Comparison of ENCODE assay signal across 1 cellular context in the genomic region with DNA sequence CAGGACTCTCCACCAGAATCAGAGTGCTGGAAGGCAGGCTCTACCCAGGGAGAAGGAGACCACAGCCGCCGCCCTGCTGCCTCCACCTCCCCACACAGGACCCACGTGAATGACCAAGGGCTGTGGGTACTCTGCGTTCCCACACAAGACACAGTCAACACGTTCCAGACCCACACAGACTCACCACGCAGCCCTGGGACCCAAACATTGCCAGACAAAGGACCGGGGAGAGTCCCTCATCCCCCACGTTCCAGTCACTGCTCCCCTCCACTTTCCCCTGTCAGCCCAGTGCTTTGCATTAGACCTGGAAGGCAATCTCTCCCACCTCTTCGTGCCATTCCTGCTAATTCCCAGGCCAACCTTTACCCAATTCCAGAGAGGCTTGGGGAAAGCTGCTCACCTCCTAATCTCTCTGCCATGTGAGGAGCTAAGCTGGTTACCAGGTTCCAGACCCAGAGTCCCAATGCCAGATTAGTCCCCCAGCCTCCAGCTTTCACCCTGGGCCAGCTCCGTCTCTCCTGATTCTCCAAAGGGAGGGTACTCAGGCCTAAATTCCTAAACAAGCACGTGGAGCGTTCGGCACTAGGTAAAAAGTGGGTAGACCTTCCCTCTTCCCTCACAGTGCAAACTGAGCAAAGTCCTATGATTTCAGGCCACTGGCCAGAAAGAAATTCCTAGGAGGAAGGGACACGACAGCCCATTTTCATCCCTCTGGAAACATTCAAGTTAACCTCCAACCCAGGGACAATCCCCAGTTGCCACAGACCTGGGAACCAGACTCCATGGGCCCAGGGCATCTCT.
TF ChIP-seq lines count a peak whose summit lies in the region.

No MANE protein-coding gene starts in this region.

TF ChIP-seq in H1, 55 proteins besides CTCF, POLR2A, EP300 and RAD21:
- TF ChIP-seq POU5F1 (IDR thresholded peaks at IDR 0.05; ENCODE audit: low read depth, low read length) = no peak
- TF ChIP-seq TCF12 (IDR thresholded peaks at IDR 0.05; ENCODE audit: low read depth, low read length) = no peak
- no peak for TF ChIP-seq KDM4A (IDR thresholded peaks at IDR 0.05; ENCODE audit: low read depth, low read length, severe bottlenecking)
- no peak for TF ChIP-seq RFX5 (IDR thresholded peaks at IDR 0.05; ENCODE audit: borderline replicate concordance, low read depth, low read length)
- no peak for TF ChIP-seq SIX5 (IDR thresholded peaks at IDR 0.05; ENCODE audit: low read depth, low read length)
- no peak for TF ChIP-seq TEAD4 (IDR thresholded peaks at IDR 0.05; ENCODE audit: low read depth, low read length)
- no peak for TF ChIP-seq JUND (IDR thresholded peaks at IDR 0.05; ENCODE audit: low read length)
- TF ChIP-seq TAF7 (optimal IDR thresholded peaks at IDR 0.05; ENCODE audit: borderline replicate concordance, low read depth, low read length) = no peak
- no peak for TF ChIP-seq SP1 (IDR thresholded peaks at IDR 0.05; ENCODE audit: low read depth, low read length)
- TF ChIP-seq EZH2 (IDR thresholded peaks at IDR 0.05; ENCODE audit: low read depth, low read length, severe bottlenecking) = no peak
- TF ChIP-seq CTBP2 (IDR thresholded peaks at IDR 0.05; ENCODE audit: borderline replicate concordance, insufficient read depth, insufficient read length, low read length) = no peak
- no peak for TF ChIP-seq FOSL1 (IDR thresholded peaks at IDR 0.05; ENCODE audit: insufficient read depth, low read depth, low read length)
- TF ChIP-seq EGR1 (IDR thresholded peaks at IDR 0.05; ENCODE audit: borderline replicate concordance, low read depth, low read length) = no peak
- no peak for TF ChIP-seq YY1 (IDR thresholded peaks at IDR 0.05; ENCODE audit: low read depth, low read length)
- no peak for TF ChIP-seq BRCA1 (IDR thresholded peaks at IDR 0.05; ENCODE audit: low read depth, low read length)
- TF ChIP-seq ZNF274 (IDR thresholded peaks at IDR 0.05; ENCODE audit: borderline replicate concordance, extremely low read depth, low read length) = no peak
- TF ChIP-seq CREB1 (IDR thresholded peaks at IDR 0.05) = no peak
